ENCODE assay signal across 10 cellular contexts in genomic region chr4:107814758-107815552, GRCh38. TPM values are rescaled to one million over a fixed set of nuclear protein-coding genes. Genes with fewer than 3 reads are reported as not detected.
"Had no signal": no experiment of that assay in that cellular context is flagged by ENCODE, and none has a peak within 500 bp of the region (broad histone marks: within the 10 kb centered on the region; RNA-seq: fewer than 3 reads in every experiment).

No MANE protein-coding gene starts in this region.

- H3K4me3 ChIP-seq: left ventricle myocardium inferior, right atrium auricular region, uterus had no signal

- H3K4me1 ChIP-seq: left ventricle myocardium inferior, right atrium auricular region, uterus had no signal

- H3K27me3 ChIP-seq: right atrium auricular region, uterus had no signal

- DNase-seq: activated naive CD8-positive, alpha-beta T cell treated with anti-CD3 and anti-CD28 coated beads, Interleukin-2, amount 10 ng/mL, durations not matched to agents 7 days and 5 days; anterior cingulate cortex; hippocampal formation; kidney; left ventricle myocardium inferior; nucleus accumbens; stimulated activated CD4-positive, alpha-beta T cell treated with anti-CD3 and anti-CD28 coated beads, Interleukin-2, amount 100 ng/mL, for 48 hours; T-helper 17 cell; uterus had no signal

- H3K36me3 ChIP-seq: left ventricle myocardium inferior, right atrium auricular region, uterus had no signal

- H3K27ac ChIP-seq: left ventricle myocardium inferior, right atrium auricular region, uterus had no signal

- H3K9me3 ChIP-seq: left ventricle myocardium inferior, right atrium auricular region, uterus had no signal

RNA-seq across cellular contexts. Expression of gene SGMS2, which starts 9.8 kb away (rescaled TPM):
- total RNA-seq: activated naive CD8-positive, alpha-beta T cell treated with anti-CD3 and anti-CD28 coated beads, Interleukin-2, amount 10 ng/mL, durations not matched to agents 7 days and 5 days had no signal
